In the genomic region with DNA sequence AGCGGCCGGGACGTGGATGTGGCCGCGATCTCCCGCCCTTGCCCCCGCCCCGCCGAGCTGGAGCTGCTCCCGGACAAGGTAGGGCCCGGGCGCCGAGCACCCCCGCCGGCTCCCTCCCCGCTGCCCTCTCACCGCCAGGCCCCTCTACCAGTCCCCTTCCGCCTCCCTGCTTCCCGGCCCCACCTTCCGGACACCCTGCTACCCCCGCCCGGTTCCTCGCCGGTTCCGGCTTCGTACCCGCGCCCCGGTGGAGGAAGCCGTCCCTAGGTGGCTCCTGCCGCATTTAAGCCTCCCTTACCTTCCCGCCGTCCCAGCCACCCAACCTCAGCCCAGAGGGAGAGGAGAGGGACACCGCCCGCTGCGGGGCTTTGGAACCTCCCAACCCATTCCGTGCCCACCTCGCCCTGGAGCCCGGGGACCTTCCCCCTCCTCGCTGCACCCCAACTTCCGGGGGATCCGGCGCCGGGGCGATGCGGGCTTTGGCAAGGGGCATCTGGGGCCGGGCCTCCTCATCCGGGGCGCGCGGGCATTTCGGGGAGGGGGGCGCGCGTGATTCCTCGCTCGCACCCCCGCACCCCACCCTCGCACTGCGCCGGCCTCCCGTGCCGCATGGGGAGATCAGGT, we compare ENCODE assay signal across 1 cellular context.
TF ChIP-seq lines count a peak whose summit lies in the region.

No MANE protein-coding gene starts in this region.

TF ChIP-seq in HepG2, 621 proteins besides CTCF, POLR2A, EP300 and RAD21 (continued from another document and continues in another):
- TF ChIP-seq, protein P1, sequence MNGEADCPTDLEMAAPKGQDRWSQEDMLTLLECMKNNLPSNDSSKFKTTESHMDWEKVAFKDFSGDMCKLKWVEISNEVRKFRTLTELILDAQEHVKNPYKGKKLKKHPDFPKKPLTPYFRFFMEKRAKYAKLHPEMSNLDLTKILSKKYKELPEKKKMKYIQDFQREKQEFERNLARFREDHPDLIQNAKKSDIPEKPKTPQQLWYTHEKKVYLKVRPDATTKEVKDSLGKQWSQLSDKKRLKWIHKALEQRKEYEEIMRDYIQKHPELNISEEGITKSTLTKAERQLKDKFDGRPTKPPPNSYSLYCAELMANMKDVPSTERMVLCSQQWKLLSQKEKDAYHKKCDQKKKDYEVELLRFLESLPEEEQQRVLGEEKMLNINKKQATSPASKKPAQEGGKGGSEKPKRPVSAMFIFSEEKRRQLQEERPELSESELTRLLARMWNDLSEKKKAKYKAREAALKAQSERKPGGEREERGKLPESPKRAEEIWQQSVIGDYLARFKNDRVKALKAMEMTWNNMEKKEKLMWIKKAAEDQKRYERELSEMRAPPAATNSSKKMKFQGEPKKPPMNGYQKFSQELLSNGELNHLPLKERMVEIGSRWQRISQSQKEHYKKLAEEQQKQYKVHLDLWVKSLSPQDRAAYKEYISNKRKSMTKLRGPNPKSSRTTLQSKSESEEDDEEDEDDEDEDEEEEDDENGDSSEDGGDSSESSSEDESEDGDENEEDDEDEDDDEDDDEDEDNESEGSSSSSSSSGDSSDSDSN (CRISPR knock-in tag; IDR thresholded peaks at IDR 0.05): peak; percentile 95
- 0 out of 2 replicates have a peak, but pooled peaks have one; percentile 63 for TF ChIP-seq CBX5 (CRISPR knock-in tag; IDR thresholded peaks at IDR 0.05; ENCODE audit: borderline replicate concordance)
- TF ChIP-seq GABPB1 (CRISPR knock-in tag; IDR thresholded peaks at IDR 0.05): peak; percentile 88
- TF ChIP-seq ZNF782 (CRISPR knock-in tag; IDR thresholded peaks at IDR 0.05; ENCODE audit: borderline replicate concordance): 0 out of 2 replicates have a peak, but pooled peaks have one; percentile 38
- no peak for TF ChIP-seq ZSCAN31 (CRISPR knock-in tag; IDR thresholded peaks at IDR 0.05; ENCODE audit: low read depth)
- TF ChIP-seq RAD51 (IDR thresholded peaks at IDR 0.05; ENCODE audit: borderline replicate concordance): no peak
- TF ChIP-seq, protein P2, sequence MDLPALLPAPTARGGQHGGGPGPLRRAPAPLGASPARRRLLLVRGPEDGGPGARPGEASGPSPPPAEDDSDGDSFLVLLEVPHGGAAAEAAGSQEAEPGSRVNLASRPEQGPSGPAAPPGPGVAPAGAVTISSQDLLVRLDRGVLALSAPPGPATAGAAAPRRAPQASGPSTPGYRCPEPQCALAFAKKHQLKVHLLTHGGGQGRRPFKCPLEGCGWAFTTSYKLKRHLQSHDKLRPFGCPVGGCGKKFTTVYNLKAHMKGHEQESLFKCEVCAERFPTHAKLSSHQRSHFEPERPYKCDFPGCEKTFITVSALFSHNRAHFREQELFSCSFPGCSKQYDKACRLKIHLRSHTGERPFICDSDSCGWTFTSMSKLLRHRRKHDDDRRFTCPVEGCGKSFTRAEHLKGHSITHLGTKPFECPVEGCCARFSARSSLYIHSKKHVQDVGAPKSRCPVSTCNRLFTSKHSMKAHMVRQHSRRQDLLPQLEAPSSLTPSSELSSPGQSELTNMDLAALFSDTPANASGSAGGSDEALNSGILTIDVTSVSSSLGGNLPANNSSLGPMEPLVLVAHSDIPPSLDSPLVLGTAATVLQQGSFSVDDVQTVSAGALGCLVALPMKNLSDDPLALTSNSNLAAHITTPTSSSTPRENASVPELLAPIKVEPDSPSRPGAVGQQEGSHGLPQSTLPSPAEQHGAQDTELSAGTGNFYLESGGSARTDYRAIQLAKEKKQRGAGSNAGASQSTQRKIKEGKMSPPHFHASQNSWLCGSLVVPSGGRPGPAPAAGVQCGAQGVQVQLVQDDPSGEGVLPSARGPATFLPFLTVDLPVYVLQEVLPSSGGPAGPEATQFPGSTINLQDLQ (CRISPR knock-in tag; IDR thresholded peaks at IDR 0.05): 0 out of 2 replicates have a peak, but pooled peaks have one; percentile 11
- TF ChIP-seq, protein P3, sequence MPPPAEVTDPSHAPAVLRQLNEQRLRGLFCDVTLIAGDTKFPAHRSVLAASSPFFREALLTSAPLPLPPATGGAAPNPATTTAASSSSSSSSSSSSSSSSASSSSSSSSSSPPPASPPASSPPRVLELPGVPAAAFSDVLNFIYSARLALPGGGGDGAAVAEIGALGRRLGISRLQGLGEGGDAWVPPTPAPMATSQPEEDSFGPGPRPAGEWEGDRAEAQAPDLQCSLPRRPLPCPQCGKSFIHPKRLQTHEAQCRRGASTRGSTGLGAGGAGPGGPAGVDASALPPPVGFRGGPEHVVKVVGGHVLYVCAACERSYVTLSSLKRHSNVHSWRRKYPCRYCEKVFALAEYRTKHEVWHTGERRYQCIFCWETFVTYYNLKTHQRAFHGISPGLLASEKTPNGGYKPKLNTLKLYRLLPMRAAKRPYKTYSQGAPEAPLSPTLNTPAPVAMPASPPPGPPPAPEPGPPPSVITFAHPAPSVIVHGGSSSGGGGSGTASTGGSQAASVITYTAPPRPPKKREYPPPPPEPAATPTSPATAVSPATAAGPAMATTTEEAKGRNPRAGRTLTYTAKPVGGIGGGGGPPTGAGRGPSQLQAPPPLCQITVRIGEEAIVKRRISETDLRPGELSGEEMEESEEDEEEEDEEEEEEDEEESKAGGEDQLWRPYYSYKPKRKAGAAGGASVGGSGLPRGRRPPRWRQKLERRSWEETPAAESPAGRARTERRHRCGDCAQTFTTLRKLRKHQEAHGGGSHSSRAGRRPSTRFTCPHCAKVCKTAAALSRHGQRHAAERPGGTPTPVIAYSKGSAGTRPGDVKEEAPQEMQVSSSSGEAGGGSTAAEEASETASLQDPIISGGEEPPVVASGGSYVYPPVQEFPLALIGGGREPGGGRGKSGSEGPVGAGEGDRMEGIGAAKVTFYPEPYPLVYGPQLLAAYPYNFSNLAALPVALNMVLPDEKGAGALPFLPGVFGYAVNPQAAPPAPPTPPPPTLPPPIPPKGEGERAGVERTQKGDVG (CRISPR knock-in tag; IDR thresholded peaks at IDR 0.05; ENCODE audit: borderline replicate concordance): no peak
- 0 out of 2 replicates have a peak, but pooled peaks have one; percentile 5 for TF ChIP-seq SIN3A (IDR thresholded peaks at IDR 0.05; ENCODE audit: borderline replicate concordance, low read depth, low read length)
- TF ChIP-seq RBFOX2 (IDR thresholded peaks at IDR 0.05; ENCODE audit: low read depth, low read length): peak; percentile 72
- TF ChIP-seq ZNF614 (CRISPR knock-in tag; IDR thresholded peaks at IDR 0.05; ENCODE audit: borderline replicate concordance): no peak
- TF ChIP-seq, protein P4, sequence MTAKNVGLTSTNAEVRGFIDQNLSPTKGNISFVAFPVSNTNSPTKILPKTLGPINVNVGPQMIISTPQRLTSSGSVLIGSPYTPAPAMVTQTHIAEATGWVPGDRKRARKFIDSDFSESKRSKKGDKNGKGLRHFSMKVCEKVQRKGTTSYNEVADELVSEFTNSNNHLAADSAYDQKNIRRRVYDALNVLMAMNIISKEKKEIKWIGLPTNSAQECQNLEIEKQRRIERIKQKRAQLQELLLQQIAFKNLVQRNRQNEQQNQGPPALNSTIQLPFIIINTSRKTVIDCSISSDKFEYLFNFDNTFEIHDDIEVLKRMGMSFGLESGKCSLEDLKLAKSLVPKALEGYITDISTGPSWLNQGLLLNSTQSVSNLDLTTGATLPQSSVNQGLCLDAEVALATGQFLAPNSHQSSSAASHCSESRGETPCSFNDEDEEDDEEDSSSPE (CRISPR knock-in tag; IDR thresholded peaks at IDR 0.05): peak; percentile 20; the same call in 1 of the 2 replicates
- no peak for TF ChIP-seq KLF15 (CRISPR knock-in tag; IDR thresholded peaks at IDR 0.05; ENCODE audit: borderline replicate concordance)
- peak; percentile 11; the same call in 1 of the 2 replicates for TF ChIP-seq ZBTB7B (CRISPR knock-in tag; IDR thresholded peaks at IDR 0.05)
- TF ChIP-seq SALL2 (CRISPR knock-in tag; IDR thresholded peaks at IDR 0.05): peak; percentile 64; the same call in 1 of the 2 replicates
- TF ChIP-seq AGO2 (optimal IDR thresholded peaks at IDR 0.05; ENCODE audit: low read depth, low read length): peak; percentile 91
- TF ChIP-seq, protein P5, sequence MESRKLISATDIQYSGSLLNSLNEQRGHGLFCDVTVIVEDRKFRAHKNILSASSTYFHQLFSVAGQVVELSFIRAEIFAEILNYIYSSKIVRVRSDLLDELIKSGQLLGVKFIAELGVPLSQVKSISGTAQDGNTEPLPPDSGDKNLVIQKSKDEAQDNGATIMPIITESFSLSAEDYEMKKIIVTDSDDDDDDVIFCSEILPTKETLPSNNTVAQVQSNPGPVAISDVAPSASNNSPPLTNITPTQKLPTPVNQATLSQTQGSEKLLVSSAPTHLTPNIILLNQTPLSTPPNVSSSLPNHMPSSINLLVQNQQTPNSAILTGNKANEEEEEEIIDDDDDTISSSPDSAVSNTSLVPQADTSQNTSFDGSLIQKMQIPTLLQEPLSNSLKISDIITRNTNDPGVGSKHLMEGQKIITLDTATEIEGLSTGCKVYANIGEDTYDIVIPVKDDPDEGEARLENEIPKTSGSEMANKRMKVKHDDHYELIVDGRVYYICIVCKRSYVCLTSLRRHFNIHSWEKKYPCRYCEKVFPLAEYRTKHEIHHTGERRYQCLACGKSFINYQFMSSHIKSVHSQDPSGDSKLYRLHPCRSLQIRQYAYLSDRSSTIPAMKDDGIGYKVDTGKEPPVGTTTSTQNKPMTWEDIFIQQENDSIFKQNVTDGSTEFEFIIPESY (CRISPR knock-in tag; IDR thresholded peaks at IDR 0.05): no peak
- peak; percentile 27 for TF ChIP-seq TAF15 (IDR thresholded peaks at IDR 0.05; ENCODE audit: low read depth, low read length, poor library complexity, severe bottlenecking)
- peak; percentile 95 for TF ChIP-seq ZNF446 (CRISPR knock-in tag; IDR thresholded peaks at IDR 0.05)
- TF ChIP-seq HCFC1 (IDR thresholded peaks at IDR 0.05; ENCODE audit: low read depth, low read length): no peak
- peak; percentile 61 for TF ChIP-seq ZMYM4 (CRISPR knock-in tag; IDR thresholded peaks at IDR 0.05)
- peak; percentile 10; the same call in 1 of the 2 replicates for TF ChIP-seq AKAP8 (CRISPR knock-in tag; IDR thresholded peaks at IDR 0.05)
- TF ChIP-seq ETV6 (CRISPR knock-in tag; conservative IDR thresholded peaks at IDR 0.05): no peak
- TF ChIP-seq, protein P6, sequence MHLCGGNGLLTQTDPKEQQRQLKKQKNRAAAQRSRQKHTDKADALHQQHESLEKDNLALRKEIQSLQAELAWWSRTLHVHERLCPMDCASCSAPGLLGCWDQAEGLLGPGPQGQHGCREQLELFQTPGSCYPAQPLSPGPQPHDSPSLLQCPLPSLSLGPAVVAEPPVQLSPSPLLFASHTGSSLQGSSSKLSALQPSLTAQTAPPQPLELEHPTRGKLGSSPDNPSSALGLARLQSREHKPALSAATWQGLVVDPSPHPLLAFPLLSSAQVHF (CRISPR knock-in tag; IDR thresholded peaks at IDR 0.05): peak; percentile 24; the same call in 1 of the 2 replicates
- peak; percentile 59; the same call in 1 of the 2 replicates for TF ChIP-seq ZNF234 (CRISPR knock-in tag; conservative IDR thresholded peaks at IDR 0.05)
- no peak for TF ChIP-seq ZNF138 (CRISPR knock-in tag; IDR thresholded peaks at IDR 0.05; ENCODE audit: low read depth)
- TF ChIP-seq, protein P7, sequence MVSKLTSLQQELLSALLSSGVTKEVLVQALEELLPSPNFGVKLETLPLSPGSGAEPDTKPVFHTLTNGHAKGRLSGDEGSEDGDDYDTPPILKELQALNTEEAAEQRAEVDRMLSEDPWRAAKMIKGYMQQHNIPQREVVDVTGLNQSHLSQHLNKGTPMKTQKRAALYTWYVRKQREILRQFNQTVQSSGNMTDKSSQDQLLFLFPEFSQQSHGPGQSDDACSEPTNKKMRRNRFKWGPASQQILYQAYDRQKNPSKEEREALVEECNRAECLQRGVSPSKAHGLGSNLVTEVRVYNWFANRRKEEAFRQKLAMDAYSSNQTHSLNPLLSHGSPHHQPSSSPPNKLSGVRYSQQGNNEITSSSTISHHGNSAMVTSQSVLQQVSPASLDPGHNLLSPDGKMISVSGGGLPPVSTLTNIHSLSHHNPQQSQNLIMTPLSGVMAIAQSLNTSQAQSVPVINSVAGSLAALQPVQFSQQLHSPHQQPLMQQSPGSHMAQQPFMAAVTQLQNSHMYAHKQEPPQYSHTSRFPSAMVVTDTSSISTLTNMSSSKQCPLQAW (CRISPR knock-in tag; IDR thresholded peaks at IDR 0.05): peak; percentile 83
- TF ChIP-seq, protein P8, sequence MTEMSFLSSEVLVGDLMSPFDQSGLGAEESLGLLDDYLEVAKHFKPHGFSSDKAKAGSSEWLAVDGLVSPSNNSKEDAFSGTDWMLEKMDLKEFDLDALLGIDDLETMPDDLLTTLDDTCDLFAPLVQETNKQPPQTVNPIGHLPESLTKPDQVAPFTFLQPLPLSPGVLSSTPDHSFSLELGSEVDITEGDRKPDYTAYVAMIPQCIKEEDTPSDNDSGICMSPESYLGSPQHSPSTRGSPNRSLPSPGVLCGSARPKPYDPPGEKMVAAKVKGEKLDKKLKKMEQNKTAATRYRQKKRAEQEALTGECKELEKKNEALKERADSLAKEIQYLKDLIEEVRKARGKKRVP (CRISPR knock-in tag; IDR thresholded peaks at IDR 0.05): peak in 1 of 2 experiments; percentile 40; a peak in 1 of 4 replicates
- TF ChIP-seq TCF12 (IDR thresholded peaks at IDR 0.05): no peak
- peak; percentile 77; the same call in 1 of the 2 replicates for TF ChIP-seq TCF12 (CRISPR knock-in tag; IDR thresholded peaks at IDR 0.05)
- TF ChIP-seq BRCA1 (CRISPR knock-in tag; IDR thresholded peaks at IDR 0.05): 0 out of 2 replicates have a peak, but pooled peaks have one; percentile 48
- no peak for TF ChIP-seq ZNF629 (CRISPR knock-in tag; conservative IDR thresholded peaks at IDR 0.05)
- TF ChIP-seq SKI (IDR thresholded peaks at IDR 0.05; ENCODE audit: partially characterized antibody): no peak
- TF ChIP-seq SP1 (IDR thresholded peaks at IDR 0.05): no peak
- no peak for TF ChIP-seq SP1 (CRISPR knock-in tag; IDR thresholded peaks at IDR 0.05)
- TF ChIP-seq MEIS1 (CRISPR knock-in tag; IDR thresholded peaks at IDR 0.05; ENCODE audit: borderline replicate concordance): no peak; the same call in 1 of the 2 replicates
- TF ChIP-seq, protein P9, sequence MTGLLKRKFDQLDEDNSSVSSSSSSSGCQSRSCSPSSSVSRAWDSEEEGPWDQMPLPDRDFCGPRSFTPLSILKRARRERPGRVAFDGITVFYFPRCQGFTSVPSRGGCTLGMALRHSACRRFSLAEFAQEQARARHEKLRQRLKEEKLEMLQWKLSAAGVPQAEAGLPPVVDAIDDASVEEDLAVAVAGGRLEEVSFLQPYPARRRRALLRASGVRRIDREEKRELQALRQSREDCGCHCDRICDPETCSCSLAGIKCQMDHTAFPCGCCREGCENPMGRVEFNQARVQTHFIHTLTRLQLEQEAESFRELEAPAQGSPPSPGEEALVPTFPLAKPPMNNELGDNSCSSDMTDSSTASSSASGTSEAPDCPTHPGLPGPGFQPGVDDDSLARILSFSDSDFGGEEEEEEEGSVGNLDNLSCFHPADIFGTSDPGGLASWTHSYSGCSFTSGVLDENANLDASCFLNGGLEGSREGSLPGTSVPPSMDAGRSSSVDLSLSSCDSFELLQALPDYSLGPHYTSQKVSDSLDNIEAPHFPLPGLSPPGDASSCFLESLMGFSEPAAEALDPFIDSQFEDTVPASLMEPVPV (CRISPR knock-in tag; IDR thresholded peaks at IDR 0.05): peak; percentile 70; the same call in 1 of the 2 replicates
- TF ChIP-seq ZC3H13 (CRISPR knock-in tag; IDR thresholded peaks at IDR 0.05): no peak
- peak; percentile 72; the same call in 1 of the 2 replicates for TF ChIP-seq ZNF484 (CRISPR knock-in tag; IDR thresholded peaks at IDR 0.05; ENCODE audit: borderline replicate concordance, low read depth)
